8 cellular contexts compared by ENCODE assay signal in the genomic region with DNA sequence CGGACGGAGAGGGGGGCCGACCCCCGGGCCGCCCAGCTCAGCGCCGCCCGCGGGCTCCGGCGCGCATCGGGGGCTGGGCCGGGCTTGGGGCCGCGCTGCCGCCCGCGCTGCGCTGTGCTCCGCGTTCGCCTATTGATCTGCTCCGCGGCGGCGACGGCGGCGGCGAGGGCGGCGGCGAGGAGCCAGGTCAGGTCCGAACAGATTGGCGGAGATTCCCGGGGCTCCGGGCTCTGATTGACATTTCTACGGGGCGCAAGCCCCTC. TPM values are rescaled to one million over a fixed set of nuclear protein-coding genes. Genes with fewer than 3 reads are reported as not detected.
DNase-seq lines count a peak whose midpoint lies in the region; ATAC-seq and TF ChIP-seq lines count a peak whose summit lies in the region.

No MANE protein-coding gene starts in this region.

- peak; percentile 62 for DNase-seq in HPDE6-E6E7 (ENCODE audit: extremely low spot score)
- no peak for DNase-seq in coronary artery (ENCODE audit: low spot score)
- peak in 1 of 9 donors; percentile 33 for DNase-seq in naive thymus-derived CD4-positive, alpha-beta T cell
- DNase-seq in C1 segment of cervical spinal cord (lab: John Stamatoyannopoulos, UW), result no peak
- no peak for DNase-seq in MV-4-11 (lab: John Stamatoyannopoulos, UW)
- DNase-seq in NCI-H1694 treated with DMSO at 0.1 percent for 48 hours (lab: John Stamatoyannopoulos, UW), result no peak

- CTCF ChIA-PET in naive thymus-derived CD4-positive, alpha-beta T cell (lab: Charles Lee), result no interaction called here

- H3K27ac Mint-ChIP-seq in naive thymus-derived CD4-positive, alpha-beta T cell, result peak overlapping the region in 1 of 9 donors; percentile 71

- intact Hi-C loops in naive thymus-derived CD4-positive, alpha-beta T cell (cut with micrococcal nuclease), result loop anchor here in 1 of 2 donors (1.0 to 10.0 kb wide), 4 partner anchors 339 to 1909 kb away; a partner anchor contains a TSS

- H3K79me2 ChIP-seq in ACC112 (ENCODE audit: control insufficient read depth, insufficient read depth, low read length, unreplicated experiment), result peaks cover 14% of the 10 kb centered on the region

- POLR2A ChIA-PET in naive thymus-derived CD4-positive, alpha-beta T cell (lab: Charles Lee), result no interaction called here

- no peaks in the 10 kb centered on the region for H3K27me3 ChIP-seq in ACC112 (ENCODE audit: insufficient read depth, low read length)
- H3K27me3 ChIP-seq in naive thymus-derived CD4-positive, alpha-beta T cell (ENCODE audit: control insufficient read depth in 2 of 2, insufficient read depth in 2 of 2, low read length in 2 of 2), result no peaks in the 10 kb centered on the region

- no peaks in the 10 kb centered on the region for H3K9me3 ChIP-seq in naive thymus-derived CD4-positive, alpha-beta T cell (ENCODE audit: control insufficient read depth in 2 of 3, low read length in 3 of 3)

- H3K9me3 Mint-ChIP-seq in naive thymus-derived CD4-positive, alpha-beta T cell, result peaks cover 0 to 6% (median 0%) of the 10 kb centered on the region in 11 donors

- H3K4me3 ChIP-seq in ACC112 (ENCODE audit: low read depth, low read length), result peak overlapping the region; percentile 87
- peak overlapping the region; percentile 79 for H3K4me3 ChIP-seq in coronary artery
- no peak overlapping the region for H3K4me3 ChIP-seq in naive thymus-derived CD4-positive, alpha-beta T cell (ENCODE audit: low read length)

- peaks cover 0 to 16% (median 0%) of the 10 kb centered on the region in 5 donors for H3K36me3 Mint-ChIP-seq in naive thymus-derived CD4-positive, alpha-beta T cell

- H2AFZ ChIP-seq in ACC112 (ENCODE audit: low read length, unreplicated experiment), result peak overlapping the region; percentile 72

- H3K27me3 Mint-ChIP-seq in naive thymus-derived CD4-positive, alpha-beta T cell, result peaks cover 50 to 80% (median 69%) of the 10 kb centered on the region in 5 donors

- H3K4me3 Mint-ChIP-seq in naive thymus-derived CD4-positive, alpha-beta T cell, result peak overlapping the region in 7 of 10 donors; percentile 55 to 90 (median 78)

- ATAC-seq in naive thymus-derived CD4-positive, alpha-beta T cell, result no peak
- ATAC-seq in GM19328 (IDR thresholded peaks at IDR 0.05; ENCODE audit: unreplicated experiment), result no peak

- peaks cover 19 to 57% (median 34%) of the 10 kb centered on the region in 7 donors for H3K4me1 Mint-ChIP-seq in naive thymus-derived CD4-positive, alpha-beta T cell

- H3K27ac ChIP-seq in ACC112 (ENCODE audit: low read depth, low read length) (peak overlapping the region; percentile 94), coronary artery (peak overlapping the region; percentile 80 to 92)
- H3K27ac ChIP-seq in naive thymus-derived CD4-positive, alpha-beta T cell (ENCODE audit: low read depth, low read length), result no peak overlapping the region

- no peak for TF ChIP-seq CTCF in coronary artery (IDR thresholded peaks at IDR 0.05)

- 0 out of 2 replicates have a peak, but pooled peaks cover 5% of the 10 kb centered on the region for H3K36me3 ChIP-seq in ACC112 (ENCODE audit: insufficient read depth, low read length)
- H3K36me3 ChIP-seq in naive thymus-derived CD4-positive, alpha-beta T cell (ENCODE audit: control insufficient read depth in 2 of 3, insufficient read depth in 3 of 3, low read length in 3 of 3), result no peaks in the 10 kb centered on the region

- peaks cover 4% of the 10 kb centered on the region for H3K4me1 ChIP-seq in ACC112 (ENCODE audit: control insufficient read depth, insufficient read depth, low read length, unreplicated experiment)
- H3K4me1 ChIP-seq in naive thymus-derived CD4-positive, alpha-beta T cell (ENCODE audit: control insufficient read depth in 2 of 2, insufficient read depth in 2 of 2, low read length in 2 of 2), result no peaks in the 10 kb centered on the region

RNA-seq across cellular contexts. Expression of a gene that starts 0.6 kb away (rescaled TPM):
- 1 to 10 TPM in 1 of 5 experiments, not detected in 4; 3.2 TPM for total RNA-seq in naive thymus-derived CD4-positive, alpha-beta T cell
- not detected for polyA plus RNA-seq in naive thymus-derived CD4-positive, alpha-beta T cell
